ENCODE assay signal across 8 cellular contexts in the genomic region with DNA sequence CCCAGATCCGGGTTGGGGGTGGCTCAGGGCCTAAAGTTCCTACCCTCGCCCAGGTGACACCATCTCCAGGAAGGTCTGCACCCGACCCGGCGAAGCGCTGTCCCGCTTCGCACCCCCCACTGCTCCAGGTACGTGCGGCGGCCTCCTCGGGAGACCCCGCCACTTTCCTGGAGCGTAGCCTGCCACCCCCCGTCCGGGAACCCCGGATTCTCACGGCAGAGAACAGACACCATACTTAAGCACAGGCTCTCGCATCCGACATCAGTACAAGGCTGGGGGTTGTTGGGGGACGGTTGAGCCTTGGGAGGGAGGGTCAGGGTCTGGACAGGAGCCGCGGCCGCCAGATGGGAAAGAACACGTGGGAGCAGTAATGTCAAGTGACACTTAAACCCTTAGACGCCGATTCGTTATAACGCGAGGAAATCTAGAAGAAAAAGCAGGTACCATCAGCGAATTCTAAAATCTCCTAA. TPM values are rescaled to one million over a fixed set of nuclear protein-coding genes. Genes with fewer than 3 reads are reported as not detected.
DNase-seq lines count a peak whose midpoint lies in the region; ATAC-seq and TF ChIP-seq lines count a peak whose summit lies in the region.

No MANE protein-coding gene starts in this region.

- peaks cover 35% of the 10 kb centered on the region for H3K79me2 ChIP-seq in MM.1S (ENCODE audit: low read length)

- peak overlapping the region; percentile 62; the same call in 1 of the 2 replicates for H3K4me2 ChIP-seq in MM.1S (ENCODE audit: low read depth, low read length)

- DNase-seq in DMS53 (lab: John Stamatoyannopoulos, UW) (peak; percentile 74), MM.1S (peak; percentile 17), SK-N-MC (ENCODE audit: low read depth, low spot score) (no peak), left ventricle myocardium inferior (peak; percentile 57), prostate gland (ENCODE audit: low spot score) (peak; percentile 34), uterus (peak; percentile 43 to 58)

- TF ChIP-seq CTCF in MM.1S (IDR thresholded peaks at IDR 0.05; ENCODE audit: low read length) (no peak), left ventricle myocardium inferior (IDR thresholded peaks at IDR 0.05; ENCODE audit: borderline replicate concordance) (no peak), prostate gland (IDR thresholded peaks at IDR 0.05) (no peak), uterus (IDR thresholded peaks at IDR 0.05) (no peak)

- no peaks in the 10 kb centered on the region for H3K9me3 Mint-ChIP-seq in activated naive CD8-positive, alpha-beta T cell (ENCODE audit: low read depth)

- intact Hi-C loops in left ventricle myocardium inferior (cut with micrococcal nuclease), result no loop called here
- intact Hi-C loops in prostate gland (cut with DNase I), result no loop called here
- intact Hi-C loops in uterus (cut with DNase I; ENCODE audit: low total_unique reads), result no loop called here

- H3K9me2 ChIP-seq in MM.1S (replicated peaks; ENCODE audit: insufficient read depth, low read length), result no peaks in the 10 kb centered on the region

- H3K27ac ChIP-seq in MM.1S (ENCODE audit: low read length) (peak overlapping the region; percentile 95), SK-N-MC (peak overlapping the region; percentile 100), left ventricle myocardium inferior (replicated peaks) (peak overlapping the region; percentile 95), prostate gland (peak overlapping the region; percentile 87 to 90), uterus (peak overlapping the region; percentile 91 to 94)

- H3F3A ChIP-seq in MM.1S (ENCODE audit: insufficient read depth, low read length), result peaks cover 6% of the 10 kb centered on the region; the same call in 1 of the 2 replicates

- H3K4me3 ChIP-seq in MM.1S (ENCODE audit: low read length), result peak overlapping the region; percentile 92
- H3K4me3 ChIP-seq in SK-N-MC, result peak overlapping the region; percentile 82
- peak overlapping the region; percentile 96 for H3K4me3 ChIP-seq in left ventricle myocardium inferior
- peak overlapping the region; percentile 59 to 86 for H3K4me3 ChIP-seq in prostate gland
- H3K4me3 ChIP-seq in uterus, result peak overlapping the region; percentile 78 to 96

- no peaks in the 10 kb centered on the region for H3K27me3 Mint-ChIP-seq in activated naive CD8-positive, alpha-beta T cell

- no peak for TF ChIP-seq POLR2A in prostate gland (IDR thresholded peaks at IDR 0.05)
- TF ChIP-seq POLR2A in uterus (IDR thresholded peaks at IDR 0.05), result no peak

- H4K20me1 ChIP-seq in MM.1S (ENCODE audit: insufficient read depth, low read length), result no peaks in the 10 kb centered on the region

- peak overlapping the region; percentile 95 for H3K27ac Mint-ChIP-seq in activated naive CD8-positive, alpha-beta T cell

- ATAC-seq in GM21723 (IDR thresholded peaks at IDR 0.05; ENCODE audit: unreplicated experiment), result peak; percentile 46

- H3K27me3 ChIP-seq in MM.1S (replicated peaks; ENCODE audit: insufficient read depth, low read length) (no peaks in the 10 kb centered on the region), left ventricle myocardium inferior (ENCODE audit: low read depth) (no peaks in the 10 kb centered on the region), prostate gland (replicated peaks; ENCODE audit: insufficient read depth) (no peaks in the 10 kb centered on the region), uterus (no peaks in the 10 kb centered on the region)

- peak overlapping the region; percentile 93 for H3K4me3 Mint-ChIP-seq in activated naive CD8-positive, alpha-beta T cell

- peak overlapping the region; percentile 98 for H2AFZ ChIP-seq in MM.1S (ENCODE audit: low read length)

- H3K36me3 ChIP-seq in MM.1S (replicated peaks; ENCODE audit: insufficient read depth, low read length) (no peaks in the 10 kb centered on the region), SK-N-MC (ENCODE audit: insufficient read depth, low read length) (peaks cover 30% of the 10 kb centered on the region), left ventricle myocardium inferior (peaks cover 32% of the 10 kb centered on the region), prostate gland (no peaks in the 10 kb centered on the region), uterus (no peaks in the 10 kb centered on the region)

- peaks cover 52% of the 10 kb centered on the region for H3K4me1 Mint-ChIP-seq in activated naive CD8-positive, alpha-beta T cell (ENCODE audit: low read depth)

- peaks cover 7% of the 10 kb centered on the region for H3K36me3 Mint-ChIP-seq in activated naive CD8-positive, alpha-beta T cell

- WGBS in prostate gland, result under 1% methylated on average over 31 of the region's 31 CpGs

- H3K4me1 ChIP-seq in MM.1S (ENCODE audit: low read length) (no peaks in the 10 kb centered on the region), left ventricle myocardium inferior (peaks cover 42% of the 10 kb centered on the region), prostate gland (replicated peaks) (no peaks in the 10 kb centered on the region), uterus (no peaks in the 10 kb centered on the region)

- peak overlapping the region; percentile 92 for H3K9ac ChIP-seq in MM.1S (ENCODE audit: low read length)
- H3K9ac ChIP-seq in SK-N-MC (ENCODE audit: insufficient read length), result peak overlapping the region; percentile 99

- no peaks in the 10 kb centered on the region for H3K9me3 ChIP-seq in MM.1S (replicated peaks; ENCODE audit: insufficient read depth, low read length)
- H3K9me3 ChIP-seq in SK-N-MC (ENCODE audit: low read depth, low read length), result no peaks in the 10 kb centered on the region
- H3K9me3 ChIP-seq in left ventricle myocardium inferior (replicated peaks), result no peaks in the 10 kb centered on the region
- no peaks in the 10 kb centered on the region for H3K9me3 ChIP-seq in prostate gland
- no peaks in the 10 kb centered on the region for H3K9me3 ChIP-seq in uterus

RNA-seq across cellular contexts. Expression of a gene that starts 0.5 kb away (rescaled TPM):
- total RNA-seq in left ventricle myocardium inferior (27.8 TPM), prostate gland (10 to 100 TPM; 50.4 to 51.4 TPM), uterus (10 to 100 TPM in 3 of 4 donors, 1 to 10 TPM in 1; 4.9 to 48.9 (median 30.4) TPM)

RNA-seq across cellular contexts. Expression of a gene that starts 0.7 kb away (rescaled TPM):
- 13.0 TPM for total RNA-seq in left ventricle myocardium inferior
- total RNA-seq in prostate gland, result 10 to 100 TPM; 11.2 to 27.0 TPM
- total RNA-seq in uterus, result 10 to 100 TPM in 3 of 4 donors, 1 to 10 TPM in 1; 3.6 to 37.5 (median 15.0) TPM

RNA-seq across cellular contexts. Expression of a gene that starts 31.1 kb away (rescaled TPM):
- total RNA-seq in left ventricle myocardium inferior (not detected), prostate gland (1 to 10 TPM in 1 of 2 donors, not detected in 1; 4.0 TPM), uterus (10 to 100 TPM in 1 of 4 donors, not detected in 3; 18.7 TPM)
